ENCODE assay signal across 19 cellular contexts in genomic region chr6:39905640-39905975, GRCh38.
"Had no signal": no experiment of that assay in that cellular context is flagged by ENCODE, and none has a peak within 500 bp of the region (broad histone marks: within the 10 kb centered on the region; RNA-seq: fewer than 3 reads in every experiment).

No MANE protein-coding gene starts in this region.

- DNase-seq: central memory CD4-positive, alpha-beta T cell; cortex of kidney; effector CD8-positive, alpha-beta T cell; foreskin keratinocyte; immature natural killer cell; left lung; lower lobe of right lung; midbrain; stimulated activated CD4-positive, alpha-beta T cell treated with anti-CD3 and anti-CD28 coated beads, Interleukin-15, amount 100 ng/mL, for 24 hours; stimulated activated CD4-positive, alpha-beta T cell treated with anti-CD3 and anti-CD28 coated beads, Interleukin-1b, Interleukin-23, amount 100 ng/mL, for 48 hours; stimulated activated CD4-positive, alpha-beta T cell treated with anti-CD3 and anti-CD28 coated beads, Interleukin-4, amount 100 ng/mL, for 24 hours; transverse colon had no signal

- H3K27me3 Mint-ChIP-seq: natural killer cell treated with Interleukin-12 subunit alpha and Interleukin-12 subunit beta and Interleukin-15 and Interleukin-18, amount 100 ng/mL, for 72 hours; stimulated activated naive CD8-positive, alpha-beta T cell treated with anti-CD3 and anti-CD28 coated beads, Interleukin-15, Interleukin-2, amounts not matched to agents 100 ng/mL and 50 ng/mL, for 24 hours had no signal

- H3K27ac ChIP-seq: epithelial cell of prostate, foreskin keratinocyte, left lung, lower lobe of right lung, right atrium auricular region, transverse colon had no signal

- H3K9me3 ChIP-seq: left lung, lower lobe of right lung, right atrium auricular region, transverse colon had no signal

- H3K9me3 Mint-ChIP-seq: immature natural killer cell; memory B cell; natural killer cell treated with Interleukin-12 subunit alpha and Interleukin-12 subunit beta and Interleukin-15 and Interleukin-18, amount 100 ng/mL, for 72 hours; stimulated activated memory B cell treated with anti-CD40 and anti-IgM and Interleukin-4, amounts not matched to agents 10 μg/mL and 1 μg/mL and 100 μg/mL, for 72 hours; stimulated activated naive CD8-positive, alpha-beta T cell treated with anti-CD3 and anti-CD28 coated beads, Interleukin-15, Interleukin-2, amounts not matched to agents 100 ng/mL and 50 ng/mL, for 24 hours had no signal

- H3K27ac Mint-ChIP-seq: immature natural killer cell; memory B cell; natural killer cell treated with Interleukin-12 subunit alpha and Interleukin-12 subunit beta and Interleukin-15 and Interleukin-18, amount 100 ng/mL, for 72 hours; stimulated activated memory B cell treated with anti-CD40 and anti-IgM and Interleukin-4, amounts not matched to agents 10 μg/mL and 1 μg/mL and 100 μg/mL, for 72 hours; stimulated activated naive CD8-positive, alpha-beta T cell treated with anti-CD3 and anti-CD28 coated beads, Interleukin-15, Interleukin-2, amounts not matched to agents 100 ng/mL and 50 ng/mL, for 24 hours had no signal

- H3K27me3 ChIP-seq: dorsolateral prefrontal cortex, foreskin keratinocyte, left lung, right atrium auricular region, transverse colon had no signal

- ATAC-seq: foreskin keratinocyte; left lung; lower lobe of right lung; natural killer cell treated with Interleukin-12 subunit alpha and Interleukin-12 subunit beta and Interleukin-15 and Interleukin-18, amount 100 ng/mL, for 72 hours; stimulated activated memory B cell treated with anti-CD40 and anti-IgM and Interleukin-4, amounts not matched to agents 10 μg/mL and 1 μg/mL and 100 μg/mL, for 72 hours had no signal

- H3K4me3 ChIP-seq: dorsolateral prefrontal cortex, left lung, lower lobe of right lung, right atrium auricular region, transverse colon had no signal

- H3K4me1 ChIP-seq: foreskin keratinocyte, left lung, lower lobe of right lung, right atrium auricular region, transverse colon had no signal

- H3K4me1 Mint-ChIP-seq: immature natural killer cell; memory B cell; stimulated activated memory B cell treated with anti-CD40 and anti-IgM and Interleukin-4, amounts not matched to agents 10 μg/mL and 1 μg/mL and 100 μg/mL, for 72 hours had no signal

- H3K36me3 ChIP-seq: transverse colon had no signal

- H3K4me3 Mint-ChIP-seq: immature natural killer cell; memory B cell; natural killer cell treated with Interleukin-12 subunit alpha and Interleukin-12 subunit beta and Interleukin-15 and Interleukin-18, amount 100 ng/mL, for 72 hours; stimulated activated memory B cell treated with anti-CD40 and anti-IgM and Interleukin-4, amounts not matched to agents 10 μg/mL and 1 μg/mL and 100 μg/mL, for 72 hours; stimulated activated naive CD8-positive, alpha-beta T cell treated with anti-CD3 and anti-CD28 coated beads, Interleukin-15, Interleukin-2, amounts not matched to agents 100 ng/mL and 50 ng/mL, for 24 hours had no signal

- H3K36me3 Mint-ChIP-seq: immature natural killer cell; memory B cell; natural killer cell treated with Interleukin-12 subunit alpha and Interleukin-12 subunit beta and Interleukin-15 and Interleukin-18, amount 100 ng/mL, for 72 hours; stimulated activated memory B cell treated with anti-CD40 and anti-IgM and Interleukin-4, amounts not matched to agents 10 μg/mL and 1 μg/mL and 100 μg/mL, for 72 hours had no signal
